ENCODE assay signal across 21 cellular contexts in the genomic region with DNA sequence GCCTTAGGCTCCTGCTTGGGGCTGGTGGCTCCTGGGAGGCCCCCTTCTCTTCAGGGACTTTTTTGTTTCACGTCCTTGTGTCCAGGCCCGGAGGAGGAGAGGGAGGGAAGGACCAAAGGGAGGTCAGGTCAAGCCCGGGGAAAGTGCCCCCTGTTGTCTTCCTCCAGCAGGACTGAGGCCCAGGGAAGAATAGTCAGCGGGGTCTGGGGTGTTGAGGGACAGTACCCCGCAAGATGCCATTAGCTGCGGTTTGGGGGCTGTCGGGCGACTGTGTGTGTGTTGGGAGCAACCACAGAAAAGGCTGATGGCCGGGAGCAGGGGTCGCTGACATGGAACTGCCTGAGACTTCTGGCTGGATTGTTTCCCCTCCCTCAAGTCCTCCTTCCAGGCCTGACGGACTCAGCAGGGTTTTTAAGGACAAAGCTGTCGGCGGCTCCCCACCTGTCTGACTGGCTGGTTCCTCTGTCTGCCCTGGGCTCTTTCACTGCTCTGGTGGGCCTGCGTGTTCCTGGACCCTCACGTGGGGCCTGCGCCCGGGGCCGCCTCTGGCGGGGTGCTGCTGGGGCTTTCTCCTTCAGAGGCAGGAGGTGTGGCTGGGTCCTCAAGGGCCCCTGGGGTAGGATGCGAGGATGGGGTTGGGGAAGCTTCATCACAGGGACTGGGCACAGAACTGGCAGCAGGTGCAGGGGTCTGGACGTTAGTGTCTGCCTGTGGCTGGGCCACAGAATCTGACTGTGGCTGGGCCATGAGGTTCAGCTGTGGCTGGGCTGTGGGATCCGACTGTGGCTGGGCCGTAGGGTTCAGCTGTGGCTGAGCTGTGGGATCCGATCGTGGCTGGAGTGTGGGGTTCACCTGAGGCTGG. TPM values are rescaled to one million over a fixed set of nuclear protein-coding genes. Genes with fewer than 3 reads are reported as not detected.
"Had no signal": no experiment of that assay in that cellular context is flagged by ENCODE, and none has a peak within 500 bp of the region (broad histone marks: within the 10 kb centered on the region; RNA-seq: fewer than 3 reads in every experiment).

No MANE protein-coding gene starts in this region.

- H3K27ac ChIP-seq: ascending aorta, WERI-Rb-1 had no signal

- H3K27me3 Mint-ChIP-seq: activated naive CD8-positive, alpha-beta T cell treated with anti-CD3 and anti-CD28 coated beads, Interleukin-2, amount 50 U/mL, for 24 hours; memory B cell; T-cell had no signal

- FAIRE-seq: endothelial cell of umbilical vein, islet of Langerhans, pancreas had no signal

- H3K27ac Mint-ChIP-seq: activated CD4-positive, alpha-beta T cell treated with anti-CD3 and anti-CD28 coated beads, Interleukin-2, amount 10 ng/mL, durations not matched to agents 24 days and 14 days; activated naive CD8-positive, alpha-beta T cell treated with anti-CD3 and anti-CD28 coated beads, Interleukin-2, amount 50 U/mL, for 24 hours; memory B cell; natural killer cell treated with Interleukin-12 subunit alpha and Interleukin-12 subunit beta and Interleukin-15 and Interleukin-18, amount 100 ng/mL, for 72 hours had no signal

- H3K36me3 ChIP-seq: ascending aorta, heart left ventricle, left lung, pancreas, WERI-Rb-1 had no signal

- ATAC-seq: activated naive CD8-positive, alpha-beta T cell treated with anti-CD3 and anti-CD28 coated beads, Interleukin-2, amount 50 U/mL, for 24 hours; left lung; natural killer cell treated with Interleukin-12 subunit alpha and Interleukin-12 subunit beta and Interleukin-15 and Interleukin-18, amount 100 ng/mL, for 72 hours; T-cell had no signal

- DNase-seq: activated CD4-positive, alpha-beta T cell treated with anti-CD3 and anti-CD28 coated beads, Interleukin-2, amount 10 ng/mL, durations not matched to agents 24 days and 14 days; activated gamma-delta T cell treated with Interleukin-2 at 50 U/mL for 16 hours; activated naive CD8-positive, alpha-beta T cell treated with anti-CD3 and anti-CD28 coated beads, Interleukin-2, amount 50 U/mL, for 24 hours; activated T-cell treated with anti-CD3 and anti-CD28 coated beads, Interleukin-2, amount 50 U/mL, for 48 hours; foreskin melanocyte; stimulated activated naive CD4-positive, alpha-beta T cell treated with Interleukin-2 at 50 U/mL for 16 hours; T-cell; WERI-Rb-1 had no signal

- H3K36me3 Mint-ChIP-seq: memory B cell; natural killer cell treated with Interleukin-12 subunit alpha and Interleukin-12 subunit beta and Interleukin-15 and Interleukin-18, amount 100 ng/mL, for 72 hours; T-cell had no signal

- H3K9me3 Mint-ChIP-seq: activated CD4-positive, alpha-beta T cell treated with anti-CD3 and anti-CD28 coated beads, Interleukin-2, amount 10 ng/mL, durations not matched to agents 24 days and 14 days; activated naive CD8-positive, alpha-beta T cell treated with anti-CD3 and anti-CD28 coated beads, Interleukin-2, amount 50 U/mL, for 24 hours; memory B cell; natural killer cell treated with Interleukin-12 subunit alpha and Interleukin-12 subunit beta and Interleukin-15 and Interleukin-18, amount 100 ng/mL, for 72 hours; T-cell had no signal

- H3K4me3 Mint-ChIP-seq: activated CD4-positive, alpha-beta T cell treated with anti-CD3 and anti-CD28 coated beads, Interleukin-2, amount 10 ng/mL, durations not matched to agents 24 days and 14 days; activated naive CD8-positive, alpha-beta T cell treated with anti-CD3 and anti-CD28 coated beads, Interleukin-2, amount 50 U/mL, for 24 hours; memory B cell; natural killer cell treated with Interleukin-12 subunit alpha and Interleukin-12 subunit beta and Interleukin-15 and Interleukin-18, amount 100 ng/mL, for 72 hours had no signal

- H3K4me3 ChIP-seq: ascending aorta, left lung, pancreas, skin epidermis had no signal

- H3K4me1 ChIP-seq: ascending aorta had no signal

- H3K9me3 ChIP-seq: ascending aorta, heart left ventricle, left lung, pancreas had no signal

- H3K27me3 ChIP-seq: ascending aorta, heart left ventricle, left lung, pancreas had no signal

RNA-seq across cellular contexts. Expression of gene GPR152, which starts 1.5 kb away (rescaled TPM):
- total RNA-seq: activated CD4-positive, alpha-beta T cell treated with anti-CD3 and anti-CD28 coated beads, Interleukin-2, amount 10 ng/mL, durations not matched to agents 24 days and 14 days; ascending aorta; endothelial cell of umbilical vein; heart left ventricle; left lung; mucosa of gallbladder; natural killer cell treated with Interleukin-12 subunit alpha and Interleukin-12 subunit beta and Interleukin-15 and Interleukin-18, amount 100 ng/mL, for 72 hours; pancreas; renal cortical epithelial cell; temporal lobe; ureter had no signal
- polyA plus RNA-seq: endothelial cell of umbilical vein, heart left ventricle, pancreas had no signal

RNA-seq across cellular contexts. Expression of gene CABP4, which starts 4.1 kb away (rescaled TPM):
- total RNA-seq: ascending aorta, renal cortical epithelial cell, temporal lobe had no signal

RNA-seq across cellular contexts. Expression of gene PTPRCAP, which starts 13.5 kb away (rescaled TPM):
- total RNA-seq: endothelial cell of umbilical vein, temporal lobe had no signal
